17 cellular contexts compared by ENCODE assay signal in the genomic region with DNA sequence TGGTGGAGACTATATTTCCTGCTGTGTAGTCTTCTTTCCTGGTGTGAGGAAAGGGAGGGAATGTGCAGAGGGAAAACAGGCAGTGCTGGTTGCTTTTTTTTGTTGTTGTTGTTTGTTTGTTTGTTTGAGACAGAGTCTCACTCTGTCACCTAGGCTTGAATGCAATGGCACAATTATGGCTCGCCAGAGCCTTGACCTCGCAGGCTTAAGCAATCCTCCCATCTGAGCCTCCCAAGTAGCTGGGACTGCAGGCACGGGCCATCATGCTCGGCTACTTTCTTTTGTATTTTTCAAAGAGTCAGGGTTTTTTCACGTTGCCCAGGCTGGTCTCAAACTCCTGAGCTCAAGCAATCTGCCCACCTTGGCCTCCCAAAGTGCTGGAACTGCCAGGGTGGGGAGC.
"Had no signal": no experiment of that assay in that cellular context is flagged by ENCODE, and none has a peak within 500 bp of the region (broad histone marks: within the 10 kb centered on the region; RNA-seq: fewer than 3 reads in every experiment).

No MANE protein-coding gene starts in this region.

- H3K9me3 Mint-ChIP-seq: activated CD4-positive, alpha-beta memory T cell treated with anti-CD3 and anti-CD28 coated beads for 36 hours; activated CD4-positive, alpha-beta T cell treated with anti-CD3 and anti-CD28 coated beads, Interleukin-2, amount 10 ng/mL, durations not matched to agents 24 days and 14 days; activated naive CD4-positive, alpha-beta T cell treated with anti-CD3 and anti-CD28 coated beads for 36 hours; activated naive CD4-positive, alpha-beta T cell treated with anti-CD3 and anti-CD28 coated beads, Interleukin-2, amount 50 U/mL, for 24 hours; activated naive CD8-positive, alpha-beta T cell treated with anti-CD3 and anti-CD28 coated beads for 36 hours; activated naive CD8-positive, alpha-beta T cell treated with anti-CD3 and anti-CD28 coated beads, Interleukin-2, amount 50 U/mL, for 24 hours; activated T-helper 1 cell treated with anti-CD3 and anti-CD28 coated beads, Interleukin-12 subunit alpha, Interleukin-12 subunit beta, Interleukin-2, Interleukin-4 antibody, amounts not matched to agents 30 ng/mL and 10 ng/mL and 1 ng/mL, durations not matched to agents 14 hours and 24 hours and 36 hours; activated T-helper 2 cell treated with anti-CD3 and anti-CD28 coated beads, Interferon-gamma antibody, Interleukin-2, Interleukin-4, amounts not matched to agents 10 μg/mL and 5 μg/mL and 100 μg/mL, durations not matched to agents 14 hours and 24 hours and 36 hours; endodermal cell had no signal

- H3K27me3 ChIP-seq: adrenal gland, body of pancreas, cardiac muscle cell, colonic mucosa, dorsolateral prefrontal cortex had no signal

- H3K27ac ChIP-seq: adrenal gland, body of pancreas, cardiac muscle cell, colonic mucosa, dorsolateral prefrontal cortex had no signal

- H3K4me3 ChIP-seq: adrenal gland, body of pancreas, cardiac muscle cell, colonic mucosa, dorsolateral prefrontal cortex had no signal

- H3K27me3 Mint-ChIP-seq: activated CD4-positive, alpha-beta memory T cell treated with anti-CD3 and anti-CD28 coated beads for 36 hours; activated CD4-positive, alpha-beta T cell treated with anti-CD3 and anti-CD28 coated beads for 36 hours; activated CD4-positive, alpha-beta T cell treated with anti-CD3 and anti-CD28 coated beads, Interleukin-2, amount 10 ng/mL, durations not matched to agents 24 days and 14 days; activated CD8-positive, alpha-beta memory T cell treated with anti-CD3 and anti-CD28 coated beads, Interleukin-2, amount 10 ng/mL, durations not matched to agents 7 days and 5 days; activated naive CD4-positive, alpha-beta T cell treated with anti-CD3 and anti-CD28 coated beads, Interleukin-2, amount 50 U/mL, for 24 hours; activated naive CD8-positive, alpha-beta T cell treated with anti-CD3 and anti-CD28 coated beads for 36 hours; activated naive CD8-positive, alpha-beta T cell treated with anti-CD3 and anti-CD28 coated beads, Interleukin-2, amount 50 U/mL, for 24 hours had no signal

- H3K4me3 Mint-ChIP-seq: activated CD4-positive, alpha-beta memory T cell treated with anti-CD3 and anti-CD28 coated beads for 36 hours; activated CD4-positive, alpha-beta T cell treated with anti-CD3 and anti-CD28 coated beads for 36 hours; activated CD8-positive, alpha-beta memory T cell treated with anti-CD3 and anti-CD28 coated beads, Interleukin-2, amount 10 ng/mL, durations not matched to agents 7 days and 5 days; activated CD8-positive, alpha-beta T cell treated with anti-CD3 and anti-CD28 coated beads, Interleukin-2, amount 10 ng/mL, durations not matched to agents 7 days and 5 days; activated naive CD4-positive, alpha-beta T cell treated with anti-CD3 and anti-CD28 coated beads for 36 hours; activated naive CD4-positive, alpha-beta T cell treated with anti-CD3 and anti-CD28 coated beads, Interleukin-2, amount 50 U/mL, for 24 hours; activated naive CD8-positive, alpha-beta T cell treated with anti-CD3 and anti-CD28 coated beads for 36 hours; activated naive CD8-positive, alpha-beta T cell treated with anti-CD3 and anti-CD28 coated beads, Interleukin-2, amount 50 U/mL, for 24 hours; activated T-helper 1 cell treated with anti-CD3 and anti-CD28 coated beads, Interleukin-12 subunit alpha, Interleukin-12 subunit beta, Interleukin-2, Interleukin-4 antibody, amounts not matched to agents 30 ng/mL and 10 ng/mL and 1 ng/mL, durations not matched to agents 14 hours and 24 hours and 36 hours; endodermal cell had no signal

- H3K27ac Mint-ChIP-seq: activated CD4-positive, alpha-beta memory T cell treated with anti-CD3 and anti-CD28 coated beads for 36 hours; activated CD8-positive, alpha-beta T cell treated with anti-CD3 and anti-CD28 coated beads, Interleukin-2, amount 10 ng/mL, durations not matched to agents 7 days and 5 days; activated naive CD4-positive, alpha-beta T cell treated with anti-CD3 and anti-CD28 coated beads for 36 hours; activated naive CD4-positive, alpha-beta T cell treated with anti-CD3 and anti-CD28 coated beads, Interleukin-2, amount 50 U/mL, for 24 hours; activated naive CD8-positive, alpha-beta T cell treated with anti-CD3 and anti-CD28 coated beads for 36 hours; activated naive CD8-positive, alpha-beta T cell treated with anti-CD3 and anti-CD28 coated beads, Interleukin-2, amount 50 U/mL, for 24 hours; activated T-helper 1 cell treated with anti-CD3 and anti-CD28 coated beads, Interleukin-12 subunit alpha, Interleukin-12 subunit beta, Interleukin-2, Interleukin-4 antibody, amounts not matched to agents 30 ng/mL and 10 ng/mL and 1 ng/mL, durations not matched to agents 14 hours and 24 hours and 36 hours; endodermal cell had no signal

- H3K36me3 ChIP-seq: adrenal gland, cardiac muscle cell, colonic mucosa had no signal

- H3K4me1 ChIP-seq: adrenal gland, colonic mucosa had no signal

- H3K36me3 Mint-ChIP-seq: activated naive CD4-positive, alpha-beta T cell treated with anti-CD3 and anti-CD28 coated beads, Interleukin-2, amount 50 U/mL, for 24 hours had no signal

- H3K9me3 ChIP-seq: adrenal gland, body of pancreas, colonic mucosa had no signal
